ENCODE assay signal across 1 cellular context in genomic region chr19:55462722-55463121, GRCh38.
TF ChIP-seq lines count a peak whose summit lies in the region.

No MANE protein-coding gene starts in this region.

TF ChIP-seq in K562, 482 proteins besides CTCF, POLR2A, EP300 and RAD21:
- no peak for TF ChIP-seq GMEB1 (CRISPR knock-in tag; IDR thresholded peaks at IDR 0.05)
- TF ChIP-seq POLR2AphosphoS5 (IDR thresholded peaks at IDR 0.05; ENCODE audit: control insufficient read depth, insufficient read depth, low read depth, low read length), result no peak
- TF ChIP-seq ZNF655 (CRISPR knock-in tag; IDR thresholded peaks at IDR 0.05), result no peak
- no peak for TF ChIP-seq CBFA2T3 (IDR thresholded peaks at IDR 0.05)
- TF ChIP-seq MAFF (IDR thresholded peaks at IDR 0.05; ENCODE audit: low read length), result no peak
- no peak for TF ChIP-seq KLF10 (CRISPR knock-in tag; IDR thresholded peaks at IDR 0.05)
- no peak for TF ChIP-seq ZBTB33 (CRISPR knock-in tag; IDR thresholded peaks at IDR 0.05)
- no peak for TF ChIP-seq SRSF1 (IDR thresholded peaks at IDR 0.05; ENCODE audit: low read depth, low read length)
- TF ChIP-seq VEZF1 (CRISPR knock-in tag; IDR thresholded peaks at IDR 0.05), result 0 out of 2 replicates have a peak, but pooled peaks have one; percentile 4
- TF ChIP-seq CREB1 (IDR thresholded peaks at IDR 0.05), result no peak
- TF ChIP-seq CREB1 (CRISPR knock-in tag; IDR thresholded peaks at IDR 0.05), result no peak
- peak; percentile 1; the same call in 1 of the 2 replicates for TF ChIP-seq ZBTB7A (IDR thresholded peaks at IDR 0.05; ENCODE audit: borderline replicate concordance, control insufficient read depth, low read depth, low read length)
- TF ChIP-seq GABPB2 (CRISPR knock-in tag; conservative IDR thresholded peaks at IDR 0.05), result no peak
- no peak for TF ChIP-seq ZNF395 (CRISPR knock-in tag; IDR thresholded peaks at IDR 0.05)
TF ChIP-seq in K562: peak in this region for 2.
